1 cellular context compared by ENCODE assay signal in genomic region chr7:271266-272107, GRCh38.
TF ChIP-seq lines count a peak whose summit lies in the region.

No MANE protein-coding gene starts in this region.

TF ChIP-seq in K562, 482 proteins besides CTCF, POLR2A, EP300 and RAD21:
- TF ChIP-seq ZNF263 (CRISPR knock-in tag; IDR thresholded peaks at IDR 0.05; ENCODE audit: borderline replicate concordance) (peak; percentile 98), NONO (IDR thresholded peaks at IDR 0.05; ENCODE audit: low read depth in 2 of 2, low read length in 1 of 2) (no peak)
